Comparison of ENCODE assay signal across 8 cellular contexts in genomic region chr1:184035719-184036516, GRCh38. TPM values are rescaled to one million over a fixed set of nuclear protein-coding genes. Genes with fewer than 3 reads are reported as not detected.
DNase-seq lines count a peak whose midpoint lies in the region; ATAC-seq and TF ChIP-seq lines count a peak whose summit lies in the region.

No MANE protein-coding gene starts in this region.

- no peak overlapping the region for H3K27ac ChIP-seq in AG04450 (ENCODE audit: low read depth, low read length)
- peak overlapping the region in 1 of 2 donors; percentile 82 for H3K27ac ChIP-seq in coronary artery

- TF ChIP-seq CTCF in AG04450 (IDR thresholded peaks at IDR 0.05; ENCODE audit: low read depth, low read length), result no peak
- no peak for TF ChIP-seq CTCF in coronary artery (IDR thresholded peaks at IDR 0.05)

- CTCF ChIA-PET in AG04450 (lab: Charles Lee), result interaction anchor here (0.8 kb wide), 1 partner anchor 380 kb away, joined by 5 read pairs; no protein-coding TSS in a partner anchor

- H3K4me3 Mint-ChIP-seq in naive B cell, result peak overlapping the region; percentile 53 to 83 (median 74)

- peaks cover 0 to 1% (median 0%) of the 10 kb centered on the region in 7 donors for H3K9me3 Mint-ChIP-seq in naive B cell

- no peaks in the 10 kb centered on the region for H3K27me3 ChIP-seq in AG04450 (ENCODE audit: control insufficient read depth, insufficient read depth, low read length)

- peaks cover 7 to 20% (median 14%) of the 10 kb centered on the region in 3 donors for H3K4me1 Mint-ChIP-seq in naive B cell

- H3K27ac Mint-ChIP-seq in naive B cell, result no peak overlapping the region

- H3K36me3 Mint-ChIP-seq in naive B cell, result peaks cover 0 to 10% of the 10 kb centered on the region in 2 donors

- H3K9me3 ChIP-seq in AG04450 (ENCODE audit: control insufficient read depth, insufficient read depth, low read length), result no peaks in the 10 kb centered on the region

- no peak for DNase-seq in AG04450 (ENCODE audit: low read depth, low spot score)
- DNase-seq in coronary artery (ENCODE audit: low spot score), result no peak
- no peak for DNase-seq in naive B cell
- no peak for DNase-seq in UCSD-AML1 (lab: John Stamatoyannopoulos, UW; ENCODE audit: unreplicated experiment)
- DNase-seq in NCI-H748 (lab: John Stamatoyannopoulos, UW; ENCODE audit: unreplicated experiment), result no peak
- no peak for DNase-seq in inferior parietal cortex (ENCODE audit: extremely low spot score)

- H3K4me3 ChIP-seq in AG04450 (ENCODE audit: low read depth, low read length) (peak overlapping the region; percentile 68), coronary artery (peak overlapping the region; percentile 90)

- ATAC-seq in HG02642 (IDR thresholded peaks at IDR 0.05; ENCODE audit: poor library complexity, unreplicated experiment), result peak; percentile 18
- no peak for ATAC-seq in naive B cell (ENCODE audit: low read depth in 2 of 2)
- no peak for ATAC-seq in HG02885 (IDR thresholded peaks at IDR 0.05; ENCODE audit: poor library complexity, unreplicated experiment)

- POLR2A ChIA-PET in AG04450 (lab: Yijun Ruan, JAX), result interaction anchor here (1.5 kb wide), 1 partner anchor 11 kb away, joined by 4 read pairs; no protein-coding TSS in a partner anchor

- peaks cover 59 to 80% (median 71%) of the 10 kb centered on the region in 3 donors for H3K27me3 Mint-ChIP-seq in naive B cell

RNA-seq across cellular contexts. Expression of gene COLGALT2, which starts 1.6 kb away (rescaled TPM):
- polyA plus RNA-seq in AG04450 (2011; rRNA removed), result 3.5 and 3.8 TPM in 2 replicates
- polyA minus RNA-seq in AG04450 (2011; rRNA and poly(A)+ RNA removed), result 3.4 and 4.1 TPM in 2 replicates
- polyA plus RNA-seq in naive B cell (ENCODE audit: low read depth in 6 of 6), result under 1 TPM in 1 of 6 donors, not detected in 5; 0.17 TPM

RNA-seq across cellular contexts. Expression of gene TSEN15, which starts 15.6 kb away (rescaled TPM):
- 54.3 and 69.9 TPM in 2 replicates for polyA plus RNA-seq in AG04450 (2011; rRNA removed)
- 39.9 and 54.3 TPM in 2 replicates for polyA minus RNA-seq in AG04450 (2011; rRNA and poly(A)+ RNA removed)
- 10 to 100 TPM; 34.4 to 61.8 (median 39.9) TPM for polyA plus RNA-seq in naive B cell (ENCODE audit: low read depth in 6 of 6)
